In genomic region chr11:112735470-112735869, GRCh38 we compare ENCODE assay signal across 20 cellular contexts.
"Had no signal": no experiment of that assay in that cellular context is flagged by ENCODE, and none has a peak within 500 bp of the region (broad histone marks: within the 10 kb centered on the region; RNA-seq: fewer than 3 reads in every experiment).

No MANE protein-coding gene starts in this region.

- H3K9me3 ChIP-seq: MG63 had no signal

- H3K36me3 ChIP-seq: brain microvascular endothelial cell, cardiac muscle cell, MG63 had no signal

- H3K27ac ChIP-seq: brain microvascular endothelial cell, cardiac muscle cell had no signal

- H3K4me3 ChIP-seq: cardiac muscle cell, MG63 had no signal

- DNase-seq: activated CD4-positive, alpha-beta memory T cell treated with anti-CD3 and anti-CD28 coated beads for 36 hours; activated CD4-positive, alpha-beta T cell treated with anti-CD3 and anti-CD28 coated beads, Interleukin-2, amount 10 ng/mL, durations not matched to agents 7 days and 5 days; activated CD4-positive, CD25-positive, alpha-beta regulatory T cell; activated gamma-delta T cell; activated naive CD4-positive, alpha-beta T cell treated with anti-CD3 and anti-CD28 coated beads for 36 hours; activated T-cell treated with anti-CD3 and anti-CD28 coated beads for 4 hours; activated T-cell treated with anti-CD3 and anti-CD28 coated beads, Interleukin-2, amount 50 U/mL, for 48 hours; brain microvascular endothelial cell; cerebellar nuclear complex; MG63; NCI-H1105; NCI-H1436; NCI-H1694 treated with DMSO at 0.1 percent for 48 hours; NCI-H2081; NCI-H510A treated with DMSO at 0.1 percent for 48 hours; SHP77 treated with DMSO at 0.1 percent for 48 hours; T-helper 17 cell; T-helper 9 cell had no signal

- ATAC-seq: activated T-helper 17 cell treated with anti-CD3 and anti-CD28 coated beads, Interleukin-2, amount 50 U/mL, for 72 hours; T-helper 17 cell had no signal

- H3K27me3 ChIP-seq: brain microvascular endothelial cell, cardiac muscle cell, MG63 had no signal
